In the genomic region with DNA sequence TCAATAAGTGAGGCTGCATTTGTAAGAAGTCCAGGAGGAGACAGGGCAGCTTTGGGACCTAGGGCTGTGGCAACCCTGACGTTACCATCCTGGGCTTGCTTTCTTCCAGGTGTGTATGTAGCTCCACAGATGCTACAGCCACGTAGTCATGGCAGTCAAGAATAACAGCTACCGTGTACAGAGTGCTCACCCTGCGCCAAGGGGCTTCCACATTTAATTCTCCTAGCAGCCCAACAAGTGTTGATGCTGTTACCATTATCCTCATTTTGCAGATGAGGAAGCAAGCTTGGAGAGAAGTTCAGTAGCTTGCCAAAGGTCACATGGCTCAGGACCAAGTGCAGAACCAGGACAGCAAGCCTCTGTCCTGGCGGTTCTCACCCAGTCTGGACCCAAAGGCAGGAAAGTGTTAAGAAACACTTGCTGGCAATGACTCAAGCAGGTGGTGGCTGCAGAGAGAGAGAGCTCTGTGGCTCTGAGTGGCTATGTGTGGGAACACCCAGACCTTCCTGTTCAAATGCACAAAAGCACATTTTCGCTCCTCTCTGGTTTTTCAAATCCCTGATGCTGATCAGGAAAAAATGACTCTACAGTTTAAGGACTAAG, we compare ENCODE assay signal across 9 cellular contexts.
DNase-seq lines count a peak whose midpoint lies in the region; ATAC-seq and TF ChIP-seq lines count a peak whose summit lies in the region.
"Had no signal": no experiment of that assay in that cellular context is flagged by ENCODE, and none has a peak within 500 bp of the region (broad histone marks: within the 10 kb centered on the region; RNA-seq: fewer than 3 reads in every experiment).

No MANE protein-coding gene starts in this region.

- peaks cover 14% of the 10 kb centered on the region for H3K36me3 Mint-ChIP-seq in activated naive CD8-positive, alpha-beta T cell treated with anti-CD3 and anti-CD28 coated beads, Interleukin-2, amount 10 ng/mL, durations not matched to agents 7 days and 5 days

- TF ChIP-seq POLR2A in GM18505 (IDR thresholded peaks at IDR 0.05; ENCODE audit: borderline replicate concordance, extremely low read depth, insufficient read depth, insufficient read length) = no peak

- no peaks in the 10 kb centered on the region for H4K20me1 ChIP-seq in MM.1S (ENCODE audit: insufficient read depth, low read length)
- H4K20me1 ChIP-seq: BLaER1 treated with 17β-estradiol and CSF1 and Interleukin-3, amounts not matched to agents 10 nM and 100 nM had no signal

- no peaks in the 10 kb centered on the region for H3K9me3 Mint-ChIP-seq in activated naive CD8-positive, alpha-beta T cell treated with anti-CD3 and anti-CD28 coated beads, Interleukin-2, amount 10 ng/mL, durations not matched to agents 7 days and 5 days

- peak overlapping the region in 1 of 2 donors; percentile 53 for H3K27ac ChIP-seq in left lung
- no peak overlapping the region for H3K27ac ChIP-seq in aorta (ENCODE audit: low read depth in 1 of 2, low read length in 2 of 2)
- no peak overlapping the region for H3K27ac ChIP-seq in neuronal stem cell (replicated peaks; ENCODE audit: low read length)
- no peak overlapping the region for H3K27ac ChIP-seq in MM.1S (ENCODE audit: low read length)

- H2BK15ac ChIP-seq in neuronal stem cell (ENCODE audit: low read length) = no peak overlapping the region

- H3K4me1 ChIP-seq in left lung (peaks cover 12 to 30% of the 10 kb centered on the region in 2 donors), aorta (ENCODE audit: control insufficient read depth in 1 of 2, insufficient read depth in 2 of 2, low read length in 2 of 2) (no peaks in the 10 kb centered on the region), neuronal stem cell (ENCODE audit: control insufficient read depth in 2 of 2, insufficient read depth in 1 of 2, low read depth in 1 of 2, low read length in 2 of 2) (peaks cover 8 to 15% of the 10 kb centered on the region in 2 donors), MM.1S (ENCODE audit: low read length) (no peaks in the 10 kb centered on the region)

- H3K27me3 Mint-ChIP-seq in activated naive CD8-positive, alpha-beta T cell treated with anti-CD3 and anti-CD28 coated beads, Interleukin-2, amount 10 ng/mL, durations not matched to agents 7 days and 5 days = peaks cover 4% of the 10 kb centered on the region

- H3K27me3 ChIP-seq in left lung (no peaks in the 10 kb centered on the region), aorta (ENCODE audit: control insufficient read depth in 1 of 2, insufficient read depth in 2 of 2, low read length in 1 of 2) (no peaks in the 10 kb centered on the region), neuronal stem cell (ENCODE audit: control insufficient read depth in 3 of 3, insufficient read depth in 3 of 3, low read depth in 1 of 3, low read length in 3 of 3) (no peaks in the 10 kb centered on the region), MM.1S (replicated peaks; ENCODE audit: insufficient read depth, low read length) (no peaks in the 10 kb centered on the region)
- H3K27me3 ChIP-seq: BLaER1 treated with 17β-estradiol and CSF1 and Interleukin-3, amounts not matched to agents 10 nM and 100 nM had no signal

- H4K91ac ChIP-seq in neuronal stem cell (ENCODE audit: low read depth, low read length, poor library complexity) = no peak overlapping the region

- no peak overlapping the region for H3K23ac ChIP-seq in neuronal stem cell (ENCODE audit: low read depth, low read length, poor library complexity)

- no peaks in the 10 kb centered on the region for H3K9me3 ChIP-seq in left lung
- no peaks in the 10 kb centered on the region for H3K9me3 ChIP-seq in aorta (ENCODE audit: control insufficient read depth, low read length)
- no peaks in the 10 kb centered on the region for H3K9me3 ChIP-seq in neuronal stem cell (replicated peaks in 1 of 2; ENCODE audit: control insufficient read depth in 2 of 2, insufficient read depth in 1 of 2, low read depth in 1 of 2, low read length in 2 of 2)
- H3K9me3 ChIP-seq in MM.1S (replicated peaks; ENCODE audit: insufficient read depth, low read length) = no peaks in the 10 kb centered on the region
- H3K9me3 ChIP-seq: BLaER1 treated with 17β-estradiol and CSF1 and Interleukin-3, amounts not matched to agents 10 nM and 100 nM had no signal

- no peak overlapping the region for H2AFZ ChIP-seq in neuronal stem cell (ENCODE audit: low read length)
- no peak overlapping the region for H2AFZ ChIP-seq in MM.1S (ENCODE audit: low read length)

- H3K79me2 ChIP-seq in MM.1S (ENCODE audit: low read length) = no peaks in the 10 kb centered on the region

- ATAC-seq in activated naive CD8-positive, alpha-beta T cell treated with anti-CD3 and anti-CD28 coated beads, Interleukin-2, amount 10 ng/mL, durations not matched to agents 7 days and 5 days (ENCODE audit: low read depth) = peak; percentile 66
- ATAC-seq in left lung (peak; percentile 60), aorta (ENCODE audit: low FRiP score) (peak; percentile 47), GM18505 (IDR thresholded peaks at IDR 0.05; ENCODE audit: unreplicated experiment) (no peak)

- H3K4me1 Mint-ChIP-seq in activated naive CD8-positive, alpha-beta T cell treated with anti-CD3 and anti-CD28 coated beads, Interleukin-2, amount 10 ng/mL, durations not matched to agents 7 days and 5 days = peaks cover 33% of the 10 kb centered on the region

- no peaks in the 10 kb centered on the region for H3F3A ChIP-seq in MM.1S (ENCODE audit: insufficient read depth, low read length)

- POLR2A ChIA-PET in activated naive CD8-positive, alpha-beta T cell treated with anti-CD3 and anti-CD28 coated beads, Interleukin-2, amount 10 ng/mL, durations not matched to agents 7 days and 5 days (lab: Charles Lee) = interaction anchor here (0.9 to 11.4 kb wide), 6 partner anchors 8 to 127 kb away, joined by 3 to 155 read pairs (median 10); partner anchors contain the start of genes CREM and CUL2

- H3K36me3 ChIP-seq in left lung (no peaks in the 10 kb centered on the region), aorta (ENCODE audit: control insufficient read depth in 1 of 2, insufficient read depth in 2 of 2, low read length in 1 of 2) (no peaks in the 10 kb centered on the region), neuronal stem cell (replicated peaks in 1 of 2; ENCODE audit: control insufficient read depth in 2 of 2, insufficient read depth in 2 of 2, low read length in 2 of 2) (peaks cover 0 to 2% of the 10 kb centered on the region in 2 donors), MM.1S (replicated peaks; ENCODE audit: insufficient read depth, low read length) (no peaks in the 10 kb centered on the region)

- H2BK120ac ChIP-seq in neuronal stem cell (ENCODE audit: low read depth, low read length) = no peak overlapping the region

- H3K27ac Mint-ChIP-seq in activated naive CD8-positive, alpha-beta T cell treated with anti-CD3 and anti-CD28 coated beads, Interleukin-2, amount 10 ng/mL, durations not matched to agents 7 days and 5 days = peak overlapping the region; percentile 80

- no peak overlapping the region for H3K9ac ChIP-seq in neuronal stem cell (ENCODE audit: low read depth, low read length, poor library complexity)
- H3K9ac ChIP-seq in MM.1S (ENCODE audit: low read length) = no peak overlapping the region

- no peak overlapping the region for H3K18ac ChIP-seq in neuronal stem cell (ENCODE audit: low read length)

- peak overlapping the region; percentile 48 for H3K4me3 Mint-ChIP-seq in activated naive CD8-positive, alpha-beta T cell treated with anti-CD3 and anti-CD28 coated beads, Interleukin-2, amount 10 ng/mL, durations not matched to agents 7 days and 5 days

- 79 to 82% methylated on average over 6 of the region's 6 CpGs for WGBS in aorta, 2 donors
- no CpG with 5 or more reads among the region's 6 CpGs for WGBS in neuronal stem cell (ENCODE audit: extremely low coverage in 2 of 2, insufficient read length in 2 of 2, insufficient replicate concordance in 1 of 2), 2 donors

- H3K9me2 ChIP-seq in MM.1S (replicated peaks; ENCODE audit: insufficient read depth, low read length) = no peaks in the 10 kb centered on the region

- TF ChIP-seq CTCF in left lung (IDR thresholded peaks at IDR 0.05) (no peak), MM.1S (IDR thresholded peaks at IDR 0.05; ENCODE audit: low read length) (no peak)

- H2BK12ac ChIP-seq in neuronal stem cell (ENCODE audit: low read length) = no peak overlapping the region

- intact Hi-C loops in left lung (cut with DNase I) = loop anchor here in 1 of 2 donors (5.0 kb wide), 1 partner anchor 94 kb away; no protein-coding TSS in a partner anchor
- intact Hi-C loops in aorta (cut with DNase I) = loop anchor here in 1 of 2 donors (10.0 kb wide), 2 partner anchors 222 to 552 kb away; no protein-coding TSS in a partner anchor

- DNase-seq in stimulated activated CD4-positive, alpha-beta T cell treated with anti-CD3 and anti-CD28 coated beads, Interleukin-1b, Interleukin-23, amount 100 ng/mL, for 48 hours = peak; percentile 46
- no peak for DNase-seq in stimulated activated CD4-positive, alpha-beta T cell treated with anti-CD3 and anti-CD28 coated beads, Interleukin-12 subunit alpha, Interleukin-12 subunit beta, amount 100 ng/mL, for 4 hours
- no peak for DNase-seq in activated naive CD8-positive, alpha-beta T cell treated with anti-CD3 and anti-CD28 coated beads, Interleukin-2, amount 10 ng/mL, durations not matched to agents 7 days and 5 days
- DNase-seq in left lung (peak in 1 of 2 donors; percentile 48), aorta (no peak), neuronal stem cell (ENCODE audit: low spot score) (no peak), MM.1S (no peak)

- no peak overlapping the region for H3K4ac ChIP-seq in neuronal stem cell (ENCODE audit: low read length)

- H3K79me1 ChIP-seq in neuronal stem cell (ENCODE audit: low read depth, low read length) = no peaks in the 10 kb centered on the region

- H3K14ac ChIP-seq in neuronal stem cell (ENCODE audit: low read length) = no peak overlapping the region

- no peak overlapping the region for H4K8ac ChIP-seq in neuronal stem cell (ENCODE audit: low read depth, low read length)

- no peak overlapping the region for H3K4me3 ChIP-seq in left lung
- no peak overlapping the region for H3K4me3 ChIP-seq in aorta (ENCODE audit: low read length in 2 of 2)
- no peak overlapping the region for H3K4me3 ChIP-seq in neuronal stem cell (ENCODE audit: low read length in 2 of 2)
- no peak overlapping the region for H3K4me3 ChIP-seq in MM.1S (ENCODE audit: low read length)
- H3K4me3 ChIP-seq: BLaER1 treated with 17β-estradiol and CSF1 and Interleukin-3, amounts not matched to agents 10 nM and 100 nM had no signal

- no peak overlapping the region for H3K4me2 ChIP-seq in neuronal stem cell (ENCODE audit: insufficient read depth, low read length, poor library complexity, severe bottlenecking)
- H3K4me2 ChIP-seq in MM.1S (ENCODE audit: low read depth, low read length) = no peak overlapping the region

- no peak overlapping the region for H2AK5ac ChIP-seq in neuronal stem cell (ENCODE audit: low read depth, low read length)

- no peak overlapping the region for H2BK5ac ChIP-seq in neuronal stem cell (ENCODE audit: low read length)
